9 cellular contexts compared by ENCODE assay signal in the genomic region with DNA sequence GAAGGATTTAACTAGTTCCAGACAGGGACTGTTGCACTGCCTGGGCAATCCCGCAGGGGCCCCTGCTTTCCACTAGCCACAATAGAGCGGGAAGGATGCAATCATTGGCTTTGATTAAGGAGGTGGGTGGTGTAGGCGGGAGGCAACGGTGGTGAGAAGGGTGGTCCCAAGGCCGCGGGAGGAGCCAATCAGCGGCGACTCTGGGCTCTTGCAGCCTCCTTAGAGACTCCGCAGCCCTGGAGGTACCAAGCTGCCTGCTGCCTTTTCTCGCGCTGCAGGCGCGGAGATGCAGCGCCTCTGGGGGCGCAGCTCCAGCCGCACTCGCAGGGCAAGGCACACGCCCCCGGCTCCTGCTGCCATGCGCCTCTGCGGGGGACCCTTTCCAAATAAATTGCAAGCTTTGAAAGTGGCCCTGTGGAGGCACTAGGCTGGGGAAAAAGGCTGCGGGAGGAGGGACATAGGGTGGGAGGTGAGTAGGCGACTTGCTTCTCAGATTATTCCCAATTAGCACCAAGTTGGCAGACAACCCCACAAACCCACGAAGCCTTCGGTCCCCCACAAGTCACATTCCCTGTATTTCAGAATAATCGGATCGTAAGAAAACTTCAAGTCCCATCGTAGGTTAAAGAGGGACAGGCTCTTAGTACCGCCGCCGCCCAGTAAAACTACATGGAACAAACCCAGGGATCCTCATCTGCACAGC. TPM values are rescaled to one million over a fixed set of nuclear protein-coding genes. Genes with fewer than 3 reads are reported as not detected.
DNase-seq lines count a peak whose midpoint lies in the region; ATAC-seq and TF ChIP-seq lines count a peak whose summit lies in the region.
"Had no signal": no experiment of that assay in that cellular context is flagged by ENCODE, and none has a peak within 500 bp of the region (broad histone marks: within the 10 kb centered on the region; RNA-seq: fewer than 3 reads in every experiment).

No MANE protein-coding gene starts in this region.

- peaks cover 2% of the 10 kb centered on the region for H3K36me3 Mint-ChIP-seq in IgD-negative memory B cell
- H3K36me3 Mint-ChIP-seq in activated T-cell treated with anti-CD3 and anti-CD28 coated beads, Interleukin-2, amount 50 U/mL, for 72 hours (ENCODE audit: insufficient read depth in 2 of 2) = peaks cover 3 to 6% of the 10 kb centered on the region in 2 donors

- no peak overlapping the region for H3K27ac ChIP-seq in lower lobe of right lung

- H3K9me3 ChIP-seq in lower lobe of right lung = no peaks in the 10 kb centered on the region

- H3K4me3 Mint-ChIP-seq in IgD-negative memory B cell = peak overlapping the region; percentile 50 to 90 (median 70)
- H3K4me3 Mint-ChIP-seq in activated T-cell treated with anti-CD3 and anti-CD28 coated beads, Interleukin-2, amount 50 U/mL, for 72 hours = peak overlapping the region; percentile 42 to 92

- ATAC-seq in activated T-cell treated with anti-CD3 and anti-CD28 coated beads, Interleukin-2, amount 50 U/mL, for 72 hours (replicated peaks in 1 of 2) = peak; percentile 32 to 54
- ATAC-seq in lower lobe of right lung (no peak), GM19463 (IDR thresholded peaks at IDR 0.05; ENCODE audit: unreplicated experiment) (no peak)

- peak overlapping the region; percentile 43 for H3K4me3 ChIP-seq in lower lobe of right lung

- no peaks in the 10 kb centered on the region for H3K36me3 ChIP-seq in lower lobe of right lung

- H3K4me1 Mint-ChIP-seq in IgD-negative memory B cell = peaks cover 4 to 15% (median 7%) of the 10 kb centered on the region in 3 donors
- peaks cover 16% of the 10 kb centered on the region for H3K4me1 Mint-ChIP-seq in activated T-cell treated with anti-CD3 and anti-CD28 coated beads, Interleukin-2, amount 50 U/mL, for 72 hours (ENCODE audit: low read depth)

- H3K9me3 Mint-ChIP-seq in IgD-negative memory B cell = peaks cover 0 to 5% (median 4%) of the 10 kb centered on the region in 3 donors
- H3K9me3 Mint-ChIP-seq in activated T-cell treated with anti-CD3 and anti-CD28 coated beads, Interleukin-2, amount 50 U/mL, for 72 hours = no peaks in the 10 kb centered on the region

- peaks cover 33% of the 10 kb centered on the region for H3K27me3 Mint-ChIP-seq in IgD-negative memory B cell
- H3K27me3 Mint-ChIP-seq in activated T-cell treated with anti-CD3 and anti-CD28 coated beads, Interleukin-2, amount 50 U/mL, for 72 hours (ENCODE audit: low read depth) = peaks cover 27% of the 10 kb centered on the region

- H3K27ac Mint-ChIP-seq in IgD-negative memory B cell = no peak overlapping the region
- no peak overlapping the region for H3K27ac Mint-ChIP-seq in activated T-cell treated with anti-CD3 and anti-CD28 coated beads, Interleukin-2, amount 50 U/mL, for 72 hours

- DNase-seq in D341Med (ENCODE audit: low spot score) (peak; percentile 55), lower lobe of right lung (no peak), SKM-1 (lab: John Stamatoyannopoulos, UW; ENCODE audit: unreplicated experiment) (no peak), mucosa of gallbladder (ENCODE audit: low spot score) (no peak), CD1c-positive myeloid dendritic cell (ENCODE audit: extremely low spot score) (no peak)
- peak; percentile 17 to 22 for DNase-seq in activated T-cell treated with anti-CD3 and anti-CD28 coated beads, Interleukin-2, amount 50 U/mL, for 72 hours

- intact Hi-C loops in lower lobe of right lung (cut with DNase I) = no loop called here

- peaks cover 78% of the 10 kb centered on the region for H3K27me3 ChIP-seq in lower lobe of right lung (ENCODE audit: low read depth)

- peaks cover 26% of the 10 kb centered on the region for H3K4me1 ChIP-seq in lower lobe of right lung

- TF ChIP-seq CTCF in lower lobe of right lung (IDR thresholded peaks at IDR 0.05) = no peak

RNA-seq across cellular contexts. Expression of a gene that starts 0.9 kb away (rescaled TPM):
- polyA plus RNA-seq in IgD-negative memory B cell = not detected
- total RNA-seq in activated T-cell treated with anti-CD3 and anti-CD28 coated beads, Interleukin-2, amount 50 U/mL, for 72 hours = under 1 TPM; 0.05 to 0.07 TPM
- total RNA-seq in lower lobe of right lung = not detected
- 0.03 TPM for total RNA-seq in mucosa of gallbladder
- total RNA-seq: bronchial epithelial cell had no signal

Comparison
In these comparisons a context has a peak if more than half of its experiments do, and no peak if none do; other contexts are left out.
1. DNase-seq: peak in D341Med (single experiment) and activated T-cell treated with anti-CD3 and anti-CD28 coated beads, Interleukin-2, amount 50 U/mL, for 72 hours (2 of 2); none in lower lobe of right lung (single experiment), SKM-1 (single experiment), mucosa of gallbladder (single experiment) and CD1c-positive myeloid dendritic cell (single experiment).
2. ATAC-seq: peak in activated T-cell treated with anti-CD3 and anti-CD28 coated beads, Interleukin-2, amount 50 U/mL, for 72 hours (2 of 2); none in lower lobe of right lung (0 of 2) and GM19463 (single experiment).